Comparison of ENCODE assay signal across 23 cellular contexts in genomic region chr3:46917257-46917656, GRCh38. TPM values are rescaled to one million over a fixed set of nuclear protein-coding genes. Genes with fewer than 3 reads are reported as not detected.
"Had no signal": no experiment of that assay in that cellular context is flagged by ENCODE, and none has a peak within 500 bp of the region (broad histone marks: within the 10 kb centered on the region; RNA-seq: fewer than 3 reads in every experiment).

No MANE protein-coding gene starts in this region.

- ATAC-seq: activated CD8-positive, alpha-beta T cell treated with anti-CD3 and anti-CD28 coated beads for 36 hours; gastrocnemius medialis; left lobe of liver; upper lobe of right lung had no signal

- DNase-seq: activated CD4-positive, alpha-beta T cell treated with anti-CD3 and anti-CD28 coated beads for 48 hours; activated CD4-positive, CD25-positive, alpha-beta regulatory T cell; activated CD8-positive, alpha-beta T cell treated with anti-CD3 and anti-CD28 coated beads for 36 hours; activated naive CD4-positive, alpha-beta T cell; cerebellar nuclear complex; cortex of kidney; gastrocnemius medialis; kidney; mammary epithelial cell; stimulated activated CD4-positive, alpha-beta T cell treated with anti-CD3 and anti-CD28 coated beads, Interleukin-15, amount 100 ng/mL, for 24 hours; stimulated activated CD4-positive, alpha-beta T cell treated with anti-CD3 and anti-CD28 coated beads, Interleukin-2, amount 100 ng/mL, for 48 hours; T-helper 1 cell; T1000; testis; upper lobe of right lung had no signal

- H3K4me3 Mint-ChIP-seq: activated CD8-positive, alpha-beta T cell treated with anti-CD3 and anti-CD28 coated beads for 36 hours; neural crest cell had no signal

- H3K27me3 Mint-ChIP-seq: activated CD8-positive, alpha-beta T cell treated with anti-CD3 and anti-CD28 coated beads for 36 hours had no signal

- H3K36me3 ChIP-seq: breast epithelium had no signal

- H3K4me1 Mint-ChIP-seq: neural crest cell had no signal

- H3K27me3 ChIP-seq: adrenal gland, breast epithelium, gastrocnemius medialis, right atrium auricular region, testis, upper lobe of right lung had no signal

- H3K27ac ChIP-seq: adrenal gland, breast epithelium, prostate gland, right atrium auricular region, skin epidermis, testis, upper lobe of right lung had no signal

- H3K4me3 ChIP-seq: adrenal gland, breast epithelium, gastrocnemius medialis, prostate gland, right atrium auricular region, skin epidermis, testis, upper lobe of right lung had no signal

- H3K9me3 ChIP-seq: breast epithelium, gastrocnemius medialis, prostate gland, testis, upper lobe of right lung had no signal

- FAIRE-seq: astrocyte, kidney had no signal

- H3K4me1 ChIP-seq: breast epithelium, prostate gland, right atrium auricular region, testis, upper lobe of right lung had no signal

RNA-seq across cellular contexts. Expression of gene PTH1R, which starts 39.7 kb away (rescaled TPM):
- total RNA-seq: activated CD8-positive, alpha-beta T cell treated with anti-CD3 and anti-CD28 coated beads for 36 hours had no signal
- polyA plus RNA-seq: mammary epithelial cell had no signal

RNA-seq across cellular contexts. Expression of gene MYL3, which starts 54.0 kb away (rescaled TPM):
- total RNA-seq: activated CD8-positive, alpha-beta T cell treated with anti-CD3 and anti-CD28 coated beads for 36 hours; mammary epithelial cell; neural crest cell had no signal
- polyA plus RNA-seq: mammary epithelial cell had no signal
